18 cellular contexts compared by ENCODE assay signal in the genomic region with DNA sequence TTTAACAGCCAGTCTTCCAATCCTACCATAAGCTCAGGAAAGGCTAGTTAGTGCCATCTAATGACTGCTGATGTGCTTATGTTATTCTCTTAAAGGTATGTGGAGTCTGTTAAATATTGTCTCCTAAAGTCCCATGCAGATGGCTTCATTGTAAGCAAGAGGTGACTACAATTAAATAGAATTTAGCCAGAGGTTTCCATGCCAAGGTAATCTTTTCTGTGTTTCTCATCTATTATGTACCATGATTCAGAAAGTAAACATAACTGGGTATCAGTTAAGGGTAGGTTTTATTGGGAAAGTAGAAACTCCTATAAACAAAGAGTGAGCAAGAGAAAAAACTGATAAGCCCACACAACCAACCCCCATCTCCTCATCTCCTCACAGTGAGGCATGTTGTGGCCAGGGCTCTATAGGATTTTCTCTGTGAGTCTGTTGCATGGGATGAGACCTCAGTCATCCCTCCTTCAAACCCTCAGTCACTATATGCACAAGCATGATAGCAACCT.
DNase-seq lines count a peak whose midpoint lies in the region; ATAC-seq, FAIRE-seq and TF ChIP-seq lines count a peak whose summit lies in the region.
"Had no signal": no experiment of that assay in that cellular context is flagged by ENCODE, and none has a peak within 500 bp of the region (broad histone marks: within the 10 kb centered on the region; RNA-seq: fewer than 3 reads in every experiment).

No MANE protein-coding gene starts in this region.

- H3K4me2 ChIP-seq in mammary epithelial cell (ENCODE audit: insufficient read depth, low read depth, low read length), result no peak overlapping the region
- H3K4me2 ChIP-seq: BLaER1 had no signal

- no peak overlapping the region for H3K27ac ChIP-seq in mammary epithelial cell (ENCODE audit: insufficient read depth, low read depth, low read length)
- no peak overlapping the region for H3K27ac ChIP-seq in breast epithelium
- no peak overlapping the region for H3K27ac ChIP-seq in small intestine (ENCODE audit: low read depth in 1 of 2, low read length in 1 of 2)
- H3K27ac ChIP-seq: BLaER1 had no signal

- no peaks in the 10 kb centered on the region for H3K4me1 ChIP-seq in mammary epithelial cell (ENCODE audit: insufficient read depth, low read length)
- H3K4me1 ChIP-seq in breast epithelium, result no peaks in the 10 kb centered on the region
- no peaks in the 10 kb centered on the region for H3K4me1 ChIP-seq in small intestine (ENCODE audit: control insufficient read depth in 2 of 2, insufficient read depth in 1 of 2, low read depth in 1 of 2, low read length in 1 of 2)
- no peaks in the 10 kb centered on the region for H3K4me1 ChIP-seq in mucosa of descending colon (ENCODE audit: low read depth)
- H3K4me1 ChIP-seq: BLaER1, HAP-1 had no signal

- DNase-seq in mammary epithelial cell, result peak; percentile 2
- DNase-seq in breast epithelium (ENCODE audit: low spot score in 2 of 2), result no peak
- DNase-seq in NCI-H226, result peak; percentile 7
- peak; percentile 13 for DNase-seq in amniotic epithelial cell (ENCODE audit: low read depth)
- peak; percentile 2 for DNase-seq in small intestine
- no peak for DNase-seq in T1000 (lab: John Stamatoyannopoulos, UW)
- no peak for DNase-seq in mucosa of descending colon
- DNase-seq: 8988T; AML-193; CD4-positive, CD25-positive, alpha-beta regulatory T cell; DMS79 treated with DMSO at 0.1 percent for 48 hours; EL had no signal

- intact Hi-C loops in mammary epithelial cell (cut with micrococcal nuclease), result no loop called here
- intact Hi-C loops in breast epithelium (cut with DNase I; ENCODE audit: low total_unique reads), result no loop called here
- intact Hi-C loops in mucosa of descending colon (cut with DNase I, micrococcal nuclease), result no loop called here

- no peak for TF ChIP-seq CTCF in mammary epithelial cell (conservative IDR thresholded peaks at IDR 0.05 in 1 of 2, IDR thresholded peaks at IDR 0.05 in 1 of 2; ENCODE audit: extremely low read depth in 1 of 2, insufficient read depth in 1 of 2, low read depth in 1 of 2, low read length in 2 of 2)
- no peak for TF ChIP-seq CTCF in breast epithelium (IDR thresholded peaks at IDR 0.05)
- no peak for TF ChIP-seq CTCF in mucosa of descending colon (IDR thresholded peaks at IDR 0.05)

- dilution Hi-C loops in mammary epithelial cell (cut with HindIII; ENCODE audit: low sequenced_read_pairs), result no loop called here

- no peak overlapping the region for H2AFZ ChIP-seq in mammary epithelial cell (ENCODE audit: low read depth, low read length)

- no TSS peak for BruUV-seq in mammary epithelial cell (replicated peaks; lab: Mats Ljungman, UMichigan)

- no peak for ATAC-seq in mucosa of descending colon
- no peak for ATAC-seq in GM18868 (IDR thresholded peaks at IDR 0.05; ENCODE audit: unreplicated experiment)

- no peak for FAIRE-seq in small intestine (lab: Jason Lieb, UNC)
- FAIRE-seq: G401.6, GM12891, H1 had no signal

- no peaks in the 10 kb centered on the region for H4K20me1 ChIP-seq in mammary epithelial cell (ENCODE audit: insufficient read depth, low read length)
- H4K20me1 ChIP-seq: BLaER1 had no signal

- TF ChIP-seq POLR2A in breast epithelium (IDR thresholded peaks at IDR 0.05), result no peak

- H3K4me3 ChIP-seq in mammary epithelial cell (replicated peaks in 1 of 3; ENCODE audit: insufficient read depth in 1 of 3, low read depth in 2 of 3, low read length in 3 of 3) (no peak overlapping the region), breast epithelium (no peak overlapping the region), small intestine (ENCODE audit: low read depth in 1 of 2, low read length in 2 of 2) (no peak overlapping the region), mucosa of descending colon (no peak overlapping the region)
- H3K4me3 ChIP-seq: BLaER1, HAP-1 had no signal

- no peaks in the 10 kb centered on the region for H3K27me3 ChIP-seq in mammary epithelial cell (ENCODE audit: insufficient read depth, low read length)
- no peaks in the 10 kb centered on the region for H3K27me3 ChIP-seq in breast epithelium
- H3K27me3 ChIP-seq in small intestine (ENCODE audit: control insufficient read depth in 2 of 2, insufficient read depth in 2 of 2, low read length in 2 of 2), result no peaks in the 10 kb centered on the region
- H3K27me3 ChIP-seq: BLaER1 had no signal

- H3K36me3 ChIP-seq in mammary epithelial cell (ENCODE audit: insufficient read depth, low read length), result no peaks in the 10 kb centered on the region
- no peaks in the 10 kb centered on the region for H3K36me3 ChIP-seq in breast epithelium
- no peaks in the 10 kb centered on the region for H3K36me3 ChIP-seq in small intestine (ENCODE audit: control insufficient read depth in 2 of 2, insufficient read depth in 2 of 2, low read length in 2 of 2)
- no peaks in the 10 kb centered on the region for H3K36me3 ChIP-seq in mucosa of descending colon (ENCODE audit: low read depth)
- H3K36me3 ChIP-seq: BLaER1, HAP-1 had no signal

- H3K9me3 ChIP-seq in mammary epithelial cell (replicated peaks; ENCODE audit: insufficient read depth, low read length), result no peaks in the 10 kb centered on the region
- H3K9me3 ChIP-seq in breast epithelium, result peaks cover 0 to 19% of the 10 kb centered on the region in 2 donors
- H3K9me3 ChIP-seq in small intestine (ENCODE audit: control insufficient read depth, low read depth), result no peaks in the 10 kb centered on the region
- peaks cover 19% of the 10 kb centered on the region for H3K9me3 ChIP-seq in mucosa of descending colon
- H3K9me3 ChIP-seq: BLaER1, HAP-1 had no signal

- CTCF ChIA-PET in mammary epithelial cell (lab: Charles Lee; ENCODE audit: low non-redundant PET), result no interaction called here

- H3K79me2 ChIP-seq in mammary epithelial cell (ENCODE audit: insufficient read depth, low read length), result no peaks in the 10 kb centered on the region

- in situ Hi-C loops in mammary epithelial cell (cut with MboI; ENCODE audit: low sequenced_read_pairs in 2 of 2), result no loop called here

- no peak overlapping the region for H3K9ac ChIP-seq in mammary epithelial cell (ENCODE audit: insufficient read depth, low read length)
- H3K9ac ChIP-seq: BLaER1 had no signal

Comparison
In these comparisons a context has a peak if more than half of its experiments do, and no peak if none do; other contexts are left out.
1. DNase-seq: peak in mammary epithelial cell (single experiment), NCI-H226 (single experiment), amniotic epithelial cell (single experiment) and small intestine (single experiment); none in breast epithelium (0 of 2), T1000 (single experiment) and mucosa of descending colon (0 of 3).